ENCODE assay signal across 8 cellular contexts in the genomic region with DNA sequence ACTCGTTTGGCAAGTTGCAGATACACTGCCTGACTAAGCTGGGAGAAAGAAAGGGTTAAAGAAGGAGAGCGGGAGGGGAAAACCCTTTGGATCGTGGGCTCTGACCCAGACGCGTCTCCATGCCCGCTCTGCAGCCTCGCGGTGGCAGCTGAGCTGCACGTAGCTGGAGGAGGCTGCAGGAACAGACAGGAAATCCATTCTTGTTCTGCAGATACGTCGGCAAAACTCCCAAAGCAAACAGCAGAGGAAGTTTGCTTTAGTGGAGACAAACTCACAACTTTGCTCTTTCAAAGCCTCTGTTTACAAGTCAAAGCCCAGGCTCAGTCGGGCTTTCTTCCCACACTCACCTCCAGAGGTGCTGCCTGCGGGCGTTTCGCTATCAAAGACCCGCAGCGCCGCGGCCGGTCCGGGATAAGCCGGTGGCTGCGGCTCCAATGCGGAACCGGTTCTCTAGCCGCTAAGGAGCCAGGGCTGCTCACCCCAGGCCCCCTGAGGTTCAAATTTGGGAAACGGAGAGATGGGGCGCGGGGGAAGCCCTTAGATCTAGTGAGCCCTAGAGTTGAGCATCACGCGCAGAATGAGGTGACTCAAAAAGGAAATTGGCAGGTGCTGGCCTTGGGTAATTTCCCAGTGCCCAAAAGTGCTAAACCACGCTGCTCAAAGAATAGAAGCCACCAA.
DNase-seq lines count a peak whose midpoint lies in the region; ATAC-seq and TF ChIP-seq lines count a peak whose summit lies in the region.

No MANE protein-coding gene starts in this region.

- peaks cover 65% of the 10 kb centered on the region for H3K4me1 ChIP-seq in neuron (ENCODE audit: insufficient read depth, low read length)

- peak overlapping the region; percentile 58 for H3K4me3 ChIP-seq in fibroblast of the aortic adventitia (ENCODE audit: low read depth, low read length)
- H3K4me3 ChIP-seq in neuron (ENCODE audit: low read length), result peak overlapping the region; percentile 48

- H3K9me3 ChIP-seq in neuron (ENCODE audit: low read length), result no peaks in the 10 kb centered on the region

- H3K27me3 ChIP-seq in neuron (ENCODE audit: insufficient read depth, low read length), result no peaks in the 10 kb centered on the region

- TF ChIP-seq CTCF in fibroblast of the aortic adventitia (IDR thresholded peaks at IDR 0.05; ENCODE audit: insufficient read depth, low read length), result no peak

- DNase-seq in Caki2 (ENCODE audit: low read depth) (peak; percentile 14), fibroblast of the aortic adventitia (ENCODE audit: low read depth) (peak; percentile 30), NAMALWA (ENCODE audit: low spot score) (no peak), HEK293T (ENCODE audit: extremely low spot score) (no peak)
- DNase-seq in activated T-cell treated with anti-CD3 and anti-CD28 coated beads, Interleukin-2, amount 50 U/mL, for 48 hours, result peak; percentile 42 to 48

- in situ Hi-C loops in Caki2 (cut with HindIII; ENCODE audit: low pct_unique_long_range_greater_than_20kb, low sequenced_read_pairs), result no loop called here

- ATAC-seq in GM19467 (IDR thresholded peaks at IDR 0.05; ENCODE audit: unreplicated experiment), result peak; percentile 53
- peak; percentile 29 for ATAC-seq in HG03575 (IDR thresholded peaks at IDR 0.05; ENCODE audit: extremely low read depth, insufficient number of reproducible peaks, low FRiP score, unreplicated experiment)

- POLR2A ChIA-PET in HEK293T (lab: Yijun Ruan, JAX), result interaction anchor here (1.1 kb wide), 1 partner anchor 106 kb away, joined by 4 read pairs; a partner anchor contains a TSS

- CTCF ChIA-PET in HEK293T (lab: Yijun Ruan, JAX), result interaction anchor here (0.6 to 2.0 kb wide), 2 partner anchors 899 to 938 kb away, joined by 4 to 12 read pairs; no protein-coding TSS in a partner anchor

- peak overlapping the region; percentile 70 for H2AFZ ChIP-seq in neuron (ENCODE audit: low read depth, low read length)

- no peaks in the 10 kb centered on the region for H3K36me3 ChIP-seq in neuron (ENCODE audit: insufficient read depth, low read length)

TF ChIP-seq in HEK293T, 16 proteins besides CTCF, POLR2A, EP300 and RAD21:
- TF ChIP-seq FOXK2 (IDR thresholded peaks at IDR 0.05), result no peak
- no peak for TF ChIP-seq ELF4 (IDR thresholded peaks at IDR 0.05)
- no peak for TF ChIP-seq SUZ12 (IDR thresholded peaks at IDR 0.05)
- TF ChIP-seq TARDBP (IDR thresholded peaks at IDR 0.05), result no peak
- TF ChIP-seq, protein P1, sequence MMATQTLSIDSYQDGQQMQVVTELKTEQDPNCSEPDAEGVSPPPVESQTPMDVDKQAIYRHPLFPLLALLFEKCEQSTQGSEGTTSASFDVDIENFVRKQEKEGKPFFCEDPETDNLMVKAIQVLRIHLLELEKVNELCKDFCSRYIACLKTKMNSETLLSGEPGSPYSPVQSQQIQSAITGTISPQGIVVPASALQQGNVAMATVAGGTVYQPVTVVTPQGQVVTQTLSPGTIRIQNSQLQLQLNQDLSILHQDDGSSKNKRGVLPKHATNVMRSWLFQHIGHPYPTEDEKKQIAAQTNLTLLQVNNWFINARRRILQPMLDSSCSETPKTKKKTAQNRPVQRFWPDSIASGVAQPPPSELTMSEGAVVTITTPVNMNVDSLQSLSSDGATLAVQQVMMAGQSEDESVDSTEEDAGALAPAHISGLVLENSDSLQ (IDR thresholded peaks at IDR 0.05), result no peak
- TF ChIP-seq ARNT (IDR thresholded peaks at IDR 0.05), result no peak
- no peak for TF ChIP-seq FOXA1 (IDR thresholded peaks at IDR 0.05)
- TF ChIP-seq FOXM1 (IDR thresholded peaks at IDR 0.05; ENCODE audit: borderline replicate concordance), result no peak
- no peak for TF ChIP-seq L3MBTL2 (conservative IDR thresholded peaks at IDR 0.05)
- TF ChIP-seq SP1 (IDR thresholded peaks at IDR 0.05), result no peak
- TF ChIP-seq NFRKB (IDR thresholded peaks at IDR 0.05), result no peak
- TF ChIP-seq LEF1 (IDR thresholded peaks at IDR 0.05; ENCODE audit: borderline replicate concordance), result no peak
- TF ChIP-seq HDGF (IDR thresholded peaks at IDR 0.05; ENCODE audit: borderline replicate concordance), result no peak
- TF ChIP-seq BHLHE40 (IDR thresholded peaks at IDR 0.05; ENCODE audit: borderline replicate concordance), result no peak
- TF ChIP-seq ZNF384 (IDR thresholded peaks at IDR 0.05), result no peak
- no peak for TF ChIP-seq CTBP1 (IDR thresholded peaks at IDR 0.05; ENCODE audit: borderline replicate concordance)

Comparison
In these comparisons a context has a peak if more than half of its experiments do, and no peak if none do; other contexts are left out.
1. DNase-seq: peak in Caki2 (single experiment), activated T-cell treated with anti-CD3 and anti-CD28 coated beads, Interleukin-2, amount 50 U/mL, for 48 hours (2 of 2) and fibroblast of the aortic adventitia (single experiment); none in NAMALWA (single experiment) and HEK293T (single experiment).